Comparison of ENCODE assay signal across 1 cellular context in genomic region chr6:121223212-121223611, GRCh38.
TF ChIP-seq lines count a peak whose summit lies in the region.

No MANE protein-coding gene starts in this region.

TF ChIP-seq in neural cell, 6 proteins besides CTCF, POLR2A, EP300 and RAD21 (continued from another document):
- no peak for TF ChIP-seq REST (IDR thresholded peaks at IDR 0.05; ENCODE audit: borderline replicate concordance)
- no peak for TF ChIP-seq EZH2 (IDR thresholded peaks at IDR 0.05; ENCODE audit: borderline replicate concordance, insufficient read depth, low read length, poor library complexity, severe bottlenecking)
